ENCODE assay signal across 1 cellular context in the genomic region with DNA sequence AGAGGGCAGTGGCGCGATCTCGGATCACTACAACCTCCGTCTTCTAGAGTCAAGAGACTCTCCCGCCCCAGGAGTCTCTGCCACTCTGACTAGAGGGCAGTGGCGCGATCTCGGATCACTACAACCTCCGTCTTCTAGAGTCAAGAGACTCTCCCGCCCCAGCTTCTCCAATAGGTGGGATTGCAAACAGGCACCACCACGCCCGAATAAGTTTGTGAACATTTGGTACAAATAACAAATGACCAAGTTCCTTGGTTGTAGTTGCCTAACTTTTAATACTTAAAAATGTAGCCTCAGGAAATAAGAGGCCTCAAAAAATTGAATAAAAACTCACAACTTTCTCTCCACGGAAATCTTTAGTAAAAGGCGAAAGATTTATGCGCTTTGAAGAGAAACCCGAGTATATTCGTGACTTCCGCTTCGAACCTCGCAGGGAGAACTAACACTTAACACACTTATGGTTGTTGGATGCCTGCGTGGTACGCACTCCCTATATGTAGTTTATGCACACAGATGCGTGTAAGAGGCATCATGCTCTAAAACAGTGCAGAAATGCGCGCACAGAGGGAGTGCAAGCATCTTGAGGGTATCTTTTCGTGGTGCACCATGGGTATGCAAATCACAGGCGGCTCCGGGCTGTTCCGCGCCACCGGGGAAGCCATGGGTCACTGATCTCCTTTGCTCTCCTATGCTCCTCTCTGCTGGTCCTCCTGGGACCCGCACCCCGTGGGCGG.
TF ChIP-seq lines count a peak whose summit lies in the region.

No MANE protein-coding gene starts in this region.

TF ChIP-seq in WTC11, 78 proteins besides CTCF, POLR2A, EP300 and RAD21 (continued from another document and continues in another):
- TF ChIP-seq, protein P1, sequence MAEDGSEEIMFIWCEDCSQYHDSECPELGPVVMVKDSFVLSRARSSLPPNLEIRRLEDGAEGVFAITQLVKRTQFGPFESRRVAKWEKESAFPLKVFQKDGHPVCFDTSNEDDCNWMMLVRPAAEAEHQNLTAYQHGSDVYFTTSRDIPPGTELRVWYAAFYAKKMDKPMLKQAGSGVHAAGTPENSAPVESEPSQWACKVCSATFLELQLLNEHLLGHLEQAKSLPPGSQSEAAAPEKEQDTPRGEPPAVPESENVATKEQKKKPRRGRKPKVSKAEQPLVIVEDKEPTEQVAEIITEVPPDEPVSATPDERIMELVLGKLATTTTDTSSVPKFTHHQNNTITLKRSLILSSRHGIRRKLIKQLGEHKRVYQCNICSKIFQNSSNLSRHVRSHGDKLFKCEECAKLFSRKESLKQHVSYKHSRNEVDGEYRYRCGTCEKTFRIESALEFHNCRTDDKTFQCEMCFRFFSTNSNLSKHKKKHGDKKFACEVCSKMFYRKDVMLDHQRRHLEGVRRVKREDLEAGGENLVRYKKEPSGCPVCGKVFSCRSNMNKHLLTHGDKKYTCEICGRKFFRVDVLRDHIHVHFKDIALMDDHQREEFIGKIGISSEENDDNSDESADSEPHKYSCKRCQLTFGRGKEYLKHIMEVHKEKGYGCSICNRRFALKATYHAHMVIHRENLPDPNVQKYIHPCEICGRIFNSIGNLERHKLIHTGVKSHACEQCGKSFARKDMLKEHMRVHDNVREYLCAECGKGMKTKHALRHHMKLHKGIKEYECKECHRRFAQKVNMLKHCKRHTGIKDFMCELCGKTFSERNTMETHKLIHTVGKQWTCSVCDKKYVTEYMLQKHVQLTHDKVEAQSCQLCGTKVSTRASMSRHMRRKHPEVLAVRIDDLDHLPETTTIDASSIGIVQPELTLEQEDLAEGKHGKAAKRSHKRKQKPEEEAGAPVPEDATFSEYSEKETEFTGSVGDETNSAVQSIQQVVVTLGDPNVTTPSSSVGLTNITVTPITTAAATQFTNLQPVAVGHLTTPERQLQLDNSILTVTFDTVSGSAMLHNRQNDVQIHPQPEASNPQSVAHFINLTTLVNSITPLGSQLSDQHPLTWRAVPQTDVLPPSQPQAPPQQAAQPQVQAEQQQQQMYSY (CRISPR knock-in tag; IDR thresholded peaks at IDR 0.05): 0 out of 2 replicates have a peak, but pooled peaks have one; percentile 28
- TF ChIP-seq NR2C2 (CRISPR knock-in tag; IDR thresholded peaks at IDR 0.05): no peak; the same call in 1 of the 2 replicates
- no peak for TF ChIP-seq NR3C1 (CRISPR knock-in tag; conservative IDR thresholded peaks at IDR 0.05; ENCODE audit: low read depth)
- TF ChIP-seq CREB1 (CRISPR knock-in tag; IDR thresholded peaks at IDR 0.05): no peak
- TF ChIP-seq, protein P2, sequence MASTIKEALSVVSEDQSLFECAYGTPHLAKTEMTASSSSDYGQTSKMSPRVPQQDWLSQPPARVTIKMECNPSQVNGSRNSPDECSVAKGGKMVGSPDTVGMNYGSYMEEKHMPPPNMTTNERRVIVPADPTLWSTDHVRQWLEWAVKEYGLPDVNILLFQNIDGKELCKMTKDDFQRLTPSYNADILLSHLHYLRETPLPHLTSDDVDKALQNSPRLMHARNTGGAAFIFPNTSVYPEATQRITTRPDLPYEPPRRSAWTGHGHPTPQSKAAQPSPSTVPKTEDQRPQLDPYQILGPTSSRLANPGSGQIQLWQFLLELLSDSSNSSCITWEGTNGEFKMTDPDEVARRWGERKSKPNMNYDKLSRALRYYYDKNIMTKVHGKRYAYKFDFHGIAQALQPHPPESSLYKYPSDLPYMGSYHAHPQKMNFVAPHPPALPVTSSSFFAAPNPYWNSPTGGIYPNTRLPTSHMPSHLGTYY (CRISPR knock-in tag; IDR thresholded peaks at IDR 0.05): peak; percentile 97
- peak; percentile 73; the same call in 1 of the 2 replicates for TF ChIP-seq MYBL2 (CRISPR knock-in tag; IDR thresholded peaks at IDR 0.05)
- TF ChIP-seq ZNF671 (CRISPR knock-in tag; IDR thresholded peaks at IDR 0.05): peak; percentile 99
- TF ChIP-seq SP1 (CRISPR knock-in tag; conservative IDR thresholded peaks at IDR 0.05): peak; percentile 83
- peak; percentile 79; the same call in 1 of the 2 replicates for TF ChIP-seq JAZF1 (CRISPR knock-in tag; IDR thresholded peaks at IDR 0.05)
- peak; percentile 98 for TF ChIP-seq ZMAT4 (CRISPR knock-in tag; IDR thresholded peaks at IDR 0.05)
- TF ChIP-seq ZBTB43 (CRISPR knock-in tag; IDR thresholded peaks at IDR 0.05): peak; percentile 50; the same call in 1 of the 2 replicates
- TF ChIP-seq RORB (CRISPR knock-in tag; IDR thresholded peaks at IDR 0.05): peak; percentile 64; the same call in 1 of the 2 replicates
- TF ChIP-seq, protein P3, sequence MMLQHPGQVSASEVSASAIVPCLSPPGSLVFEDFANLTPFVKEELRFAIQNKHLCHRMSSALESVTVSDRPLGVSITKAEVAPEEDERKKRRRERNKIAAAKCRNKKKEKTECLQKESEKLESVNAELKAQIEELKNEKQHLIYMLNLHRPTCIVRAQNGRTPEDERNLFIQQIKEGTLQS (CRISPR knock-in tag; conservative IDR thresholded peaks at IDR 0.05): 0 out of 2 replicates have a peak, but pooled peaks have one; percentile 34
- TF ChIP-seq, protein P4, sequence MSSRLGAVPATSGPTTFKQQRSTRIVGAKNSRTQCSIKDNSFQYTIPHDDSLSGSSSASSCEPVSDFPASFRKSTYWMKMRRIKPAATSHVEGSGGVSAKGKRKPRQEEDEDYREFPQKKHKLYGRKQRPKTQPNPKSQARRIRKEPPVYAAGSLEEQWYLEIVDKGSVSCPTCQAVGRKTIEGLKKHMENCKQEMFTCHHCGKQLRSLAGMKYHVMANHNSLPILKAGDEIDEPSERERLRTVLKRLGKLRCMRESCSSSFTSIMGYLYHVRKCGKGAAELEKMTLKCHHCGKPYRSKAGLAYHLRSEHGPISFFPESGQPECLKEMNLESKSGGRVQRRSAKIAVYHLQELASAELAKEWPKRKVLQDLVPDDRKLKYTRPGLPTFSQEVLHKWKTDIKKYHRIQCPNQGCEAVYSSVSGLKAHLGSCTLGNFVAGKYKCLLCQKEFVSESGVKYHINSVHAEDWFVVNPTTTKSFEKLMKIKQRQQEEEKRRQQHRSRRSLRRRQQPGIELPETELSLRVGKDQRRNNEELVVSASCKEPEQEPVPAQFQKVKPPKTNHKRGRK (CRISPR knock-in tag; IDR thresholded peaks at IDR 0.05; ENCODE audit: borderline replicate concordance): peak; percentile 24; the same call in 1 of the 2 replicates
- TF ChIP-seq ZNF219 (CRISPR knock-in tag; IDR thresholded peaks at IDR 0.05; ENCODE audit: borderline replicate concordance): no peak
- peak; percentile 96 for TF ChIP-seq TEAD1 (CRISPR knock-in tag; IDR thresholded peaks at IDR 0.05)
- no peak for TF ChIP-seq FOXJ3 (CRISPR knock-in tag; IDR thresholded peaks at IDR 0.05; ENCODE audit: borderline replicate concordance)
- no peak for TF ChIP-seq TP53 (CRISPR knock-in tag; IDR thresholded peaks at IDR 0.05)
- TF ChIP-seq NR1H2 (CRISPR knock-in tag; IDR thresholded peaks at IDR 0.05): no peak
- 0 out of 2 replicates have a peak, but pooled peaks have one; percentile 38 for TF ChIP-seq SMAD4 (CRISPR knock-in tag; IDR thresholded peaks at IDR 0.05)
- TF ChIP-seq HMGA2 (CRISPR knock-in tag; IDR thresholded peaks at IDR 0.05): no peak
- TF ChIP-seq SMAD3 (CRISPR knock-in tag; IDR thresholded peaks at IDR 0.05; ENCODE audit: borderline replicate concordance): peak; percentile 56; the same call in 1 of the 2 replicates
- TF ChIP-seq ZNF425 (CRISPR knock-in tag; conservative IDR thresholded peaks at IDR 0.05): peak; percentile 99
- no peak for TF ChIP-seq ZNF396 (CRISPR knock-in tag; IDR thresholded peaks at IDR 0.05; ENCODE audit: borderline replicate concordance)
- TF ChIP-seq IRF1 (CRISPR knock-in tag; IDR thresholded peaks at IDR 0.05): peak; percentile 70
- 0 out of 2 replicates have a peak, but pooled peaks have one; percentile 7 for TF ChIP-seq GABPB1 (CRISPR knock-in tag; IDR thresholded peaks at IDR 0.05)
- peak; percentile 74; the same call in 1 of the 2 replicates for TF ChIP-seq USF1 (CRISPR knock-in tag; IDR thresholded peaks at IDR 0.05)
- peak; percentile 97 for TF ChIP-seq PRRX2 (CRISPR knock-in tag; IDR thresholded peaks at IDR 0.05)
- TF ChIP-seq ZNF423 (CRISPR knock-in tag; IDR thresholded peaks at IDR 0.05): peak; percentile 38; the same call in 1 of the 2 replicates
- TF ChIP-seq, protein P5, sequence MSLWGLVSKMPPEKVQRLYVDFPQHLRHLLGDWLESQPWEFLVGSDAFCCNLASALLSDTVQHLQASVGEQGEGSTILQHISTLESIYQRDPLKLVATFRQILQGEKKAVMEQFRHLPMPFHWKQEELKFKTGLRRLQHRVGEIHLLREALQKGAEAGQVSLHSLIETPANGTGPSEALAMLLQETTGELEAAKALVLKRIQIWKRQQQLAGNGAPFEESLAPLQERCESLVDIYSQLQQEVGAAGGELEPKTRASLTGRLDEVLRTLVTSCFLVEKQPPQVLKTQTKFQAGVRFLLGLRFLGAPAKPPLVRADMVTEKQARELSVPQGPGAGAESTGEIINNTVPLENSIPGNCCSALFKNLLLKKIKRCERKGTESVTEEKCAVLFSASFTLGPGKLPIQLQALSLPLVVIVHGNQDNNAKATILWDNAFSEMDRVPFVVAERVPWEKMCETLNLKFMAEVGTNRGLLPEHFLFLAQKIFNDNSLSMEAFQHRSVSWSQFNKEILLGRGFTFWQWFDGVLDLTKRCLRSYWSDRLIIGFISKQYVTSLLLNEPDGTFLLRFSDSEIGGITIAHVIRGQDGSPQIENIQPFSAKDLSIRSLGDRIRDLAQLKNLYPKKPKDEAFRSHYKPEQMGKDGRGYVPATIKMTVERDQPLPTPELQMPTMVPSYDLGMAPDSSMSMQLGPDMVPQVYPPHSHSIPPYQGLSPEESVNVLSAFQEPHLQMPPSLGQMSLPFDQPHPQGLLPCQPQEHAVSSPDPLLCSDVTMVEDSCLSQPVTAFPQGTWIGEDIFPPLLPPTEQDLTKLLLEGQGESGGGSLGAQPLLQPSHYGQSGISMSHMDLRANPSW (CRISPR knock-in tag; conservative IDR thresholded peaks at IDR 0.05; ENCODE audit: low read depth): no peak
- TF ChIP-seq, protein P6, sequence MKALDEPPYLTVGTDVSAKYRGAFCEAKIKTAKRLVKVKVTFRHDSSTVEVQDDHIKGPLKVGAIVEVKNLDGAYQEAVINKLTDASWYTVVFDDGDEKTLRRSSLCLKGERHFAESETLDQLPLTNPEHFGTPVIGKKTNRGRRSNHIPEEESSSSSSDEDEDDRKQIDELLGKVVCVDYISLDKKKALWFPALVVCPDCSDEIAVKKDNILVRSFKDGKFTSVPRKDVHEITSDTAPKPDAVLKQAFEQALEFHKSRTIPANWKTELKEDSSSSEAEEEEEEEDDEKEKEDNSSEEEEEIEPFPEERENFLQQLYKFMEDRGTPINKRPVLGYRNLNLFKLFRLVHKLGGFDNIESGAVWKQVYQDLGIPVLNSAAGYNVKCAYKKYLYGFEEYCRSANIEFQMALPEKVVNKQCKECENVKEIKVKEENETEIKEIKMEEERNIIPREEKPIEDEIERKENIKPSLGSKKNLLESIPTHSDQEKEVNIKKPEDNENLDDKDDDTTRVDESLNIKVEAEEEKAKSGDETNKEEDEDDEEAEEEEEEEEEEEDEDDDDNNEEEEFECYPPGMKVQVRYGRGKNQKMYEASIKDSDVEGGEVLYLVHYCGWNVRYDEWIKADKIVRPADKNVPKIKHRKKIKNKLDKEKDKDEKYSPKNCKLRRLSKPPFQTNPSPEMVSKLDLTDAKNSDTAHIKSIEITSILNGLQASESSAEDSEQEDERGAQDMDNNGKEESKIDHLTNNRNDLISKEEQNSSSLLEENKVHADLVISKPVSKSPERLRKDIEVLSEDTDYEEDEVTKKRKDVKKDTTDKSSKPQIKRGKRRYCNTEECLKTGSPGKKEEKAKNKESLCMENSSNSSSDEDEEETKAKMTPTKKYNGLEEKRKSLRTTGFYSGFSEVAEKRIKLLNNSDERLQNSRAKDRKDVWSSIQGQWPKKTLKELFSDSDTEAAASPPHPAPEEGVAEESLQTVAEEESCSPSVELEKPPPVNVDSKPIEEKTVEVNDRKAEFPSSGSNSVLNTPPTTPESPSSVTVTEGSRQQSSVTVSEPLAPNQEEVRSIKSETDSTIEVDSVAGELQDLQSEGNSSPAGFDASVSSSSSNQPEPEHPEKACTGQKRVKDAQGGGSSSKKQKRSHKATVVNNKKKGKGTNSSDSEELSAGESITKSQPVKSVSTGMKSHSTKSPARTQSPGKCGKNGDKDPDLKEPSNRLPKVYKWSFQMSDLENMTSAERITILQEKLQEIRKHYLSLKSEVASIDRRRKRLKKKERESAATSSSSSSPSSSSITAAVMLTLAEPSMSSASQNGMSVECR (CRISPR knock-in tag; IDR thresholded peaks at IDR 0.05; ENCODE audit: borderline replicate concordance): peak; percentile 92
